18 cellular contexts compared by ENCODE assay signal in genomic region chrX:50495616-50496015, GRCh38. TPM values are rescaled to one million over a fixed set of nuclear protein-coding genes. Genes with fewer than 3 reads are reported as not detected.
DNase-seq lines count a peak whose midpoint lies in the region; ATAC-seq and TF ChIP-seq lines count a peak whose summit lies in the region.
"Had no signal": no experiment of that assay in that cellular context is flagged by ENCODE, and none has a peak within 500 bp of the region (broad histone marks: within the 10 kb centered on the region; RNA-seq: fewer than 3 reads in every experiment).

No MANE protein-coding gene starts in this region.

- no peaks in the 10 kb centered on the region for H3K36me3 Mint-ChIP-seq in activated naive CD8-positive, alpha-beta T cell treated with anti-CD3 and anti-CD28 coated beads, Interleukin-2, amount 50 U/mL, for 24 hours (ENCODE audit: low read depth)

- H3K27me3 Mint-ChIP-seq in activated naive CD8-positive, alpha-beta T cell treated with anti-CD3 and anti-CD28 coated beads, Interleukin-2, amount 50 U/mL, for 24 hours, result peaks cover 11% of the 10 kb centered on the region

- no peak overlapping the region for H3K27ac ChIP-seq in right atrium auricular region

- H3K9me3 Mint-ChIP-seq in activated naive CD8-positive, alpha-beta T cell treated with anti-CD3 and anti-CD28 coated beads, Interleukin-2, amount 50 U/mL, for 24 hours, result no peaks in the 10 kb centered on the region

- H3K36me3 ChIP-seq in right atrium auricular region, result no peaks in the 10 kb centered on the region

- ATAC-seq in Right ventricle myocardium inferior (no peak), HG03520 (IDR thresholded peaks at IDR 0.05; ENCODE audit: unreplicated experiment) (no peak), GM21576 (IDR thresholded peaks at IDR 0.05; ENCODE audit: unreplicated experiment) (no peak)
- no peak for ATAC-seq in activated naive CD8-positive, alpha-beta T cell treated with anti-CD3 and anti-CD28 coated beads, Interleukin-2, amount 50 U/mL, for 24 hours
- ATAC-seq: GM12878 had no signal

- H3K27ac Mint-ChIP-seq in activated naive CD8-positive, alpha-beta T cell treated with anti-CD3 and anti-CD28 coated beads, Interleukin-2, amount 50 U/mL, for 24 hours, result no peak overlapping the region
- H3K27ac Mint-ChIP-seq: CD8-positive, alpha-beta memory T cell had no signal

- DNase-seq in Right ventricle myocardium inferior (ENCODE audit: missing footprints), result peak; percentile 57
- DNase-seq in right atrium auricular region (ENCODE audit: low spot score), result no peak
- peak; percentile 1 for DNase-seq in fibroblast of the aortic adventitia (ENCODE audit: low read depth)
- peak; percentile 37 for DNase-seq in kidney tubule cell (ENCODE audit: low spot score)
- DNase-seq in NAMALWA (ENCODE audit: low spot score), result no peak
- no peak for DNase-seq in activated naive CD8-positive, alpha-beta T cell treated with anti-CD3 and anti-CD28 coated beads, Interleukin-2, amount 50 U/mL, for 24 hours
- DNase-seq: 8988T; CD8-positive, alpha-beta memory T cell; DND-41; GDM1; NCI-H187; NCI-H446; NCI-H69; OCI-M1 had no signal

- no peaks in the 10 kb centered on the region for H3K27me3 ChIP-seq in right atrium auricular region

- H3K4me1 ChIP-seq in right atrium auricular region, result no peaks in the 10 kb centered on the region

- H3K9me3 ChIP-seq in right atrium auricular region, result no peaks in the 10 kb centered on the region

- H3K4me3 Mint-ChIP-seq in activated naive CD8-positive, alpha-beta T cell treated with anti-CD3 and anti-CD28 coated beads, Interleukin-2, amount 50 U/mL, for 24 hours, result no peak overlapping the region
- H3K4me3 Mint-ChIP-seq: CD8-positive, alpha-beta memory T cell had no signal

- TF ChIP-seq CTCF in right atrium auricular region (IDR thresholded peaks at IDR 0.05), result no peak
- no peak for TF ChIP-seq CTCF in fibroblast of the aortic adventitia (IDR thresholded peaks at IDR 0.05; ENCODE audit: insufficient read depth, low read length)

- no peaks in the 10 kb centered on the region for H3K4me1 Mint-ChIP-seq in activated naive CD8-positive, alpha-beta T cell treated with anti-CD3 and anti-CD28 coated beads, Interleukin-2, amount 50 U/mL, for 24 hours
- H3K4me1 Mint-ChIP-seq: CD8-positive, alpha-beta memory T cell had no signal

- intact Hi-C loops in Right ventricle myocardium inferior (cut with DNase I), result no loop called here

- H3K4me3 ChIP-seq in right atrium auricular region (no peak overlapping the region), fibroblast of the aortic adventitia (ENCODE audit: low read depth, low read length) (no peak overlapping the region)
- H3K4me3 ChIP-seq: GM12878 had no signal

RNA-seq across cellular contexts. Expression of gene DGKK, which starts 25.0 kb away (rescaled TPM):
- not detected for total RNA-seq in Right ventricle myocardium inferior
- not detected for total RNA-seq in right atrium auricular region
- total RNA-seq in fibroblast of the aortic adventitia (ENCODE audit: low replicate concordance), result not detected in 2 replicates
- total RNA-seq: CD8-positive, alpha-beta memory T cell; GM12878; RPMI7951 had no signal

Comparison
In these comparisons a context has a peak if more than half of its experiments do, and no peak if none do; other contexts are left out.
1. DNase-seq: peak in Right ventricle myocardium inferior (single experiment), fibroblast of the aortic adventitia (single experiment) and kidney tubule cell (single experiment); none in right atrium auricular region (single experiment), NAMALWA (single experiment) and activated naive CD8-positive, alpha-beta T cell treated with anti-CD3 and anti-CD28 coated beads, Interleukin-2, amount 50 U/mL, for 24 hours (single experiment).